ENCODE assay signal across 9 cellular contexts in genomic region chr21:37009740-37010341, GRCh38. TPM values are rescaled to one million over a fixed set of nuclear protein-coding genes. Genes with fewer than 3 reads are reported as not detected.
DNase-seq lines count a peak whose midpoint lies in the region; ATAC-seq and TF ChIP-seq lines count a peak whose summit lies in the region.
"Had no signal": no experiment of that assay in that cellular context is flagged by ENCODE, and none has a peak within 500 bp of the region (broad histone marks: within the 10 kb centered on the region; RNA-seq: fewer than 3 reads in every experiment).

No MANE protein-coding gene starts in this region.

- DNase-seq in BE2C = peak; percentile 92
- DNase-seq in GM19240 (ENCODE audit: insufficient read length, low spot score) = peak; percentile 62
- DNase-seq in NCI-H524 treated with DMSO at 0.1 percent for 48 hours (lab: John Stamatoyannopoulos, UW) = peak; percentile 79
- peak; percentile 77 for DNase-seq in activated CD4-positive, alpha-beta T cell treated with anti-CD3 and anti-CD28 coated beads, Interleukin-2, amount 50 U/mL, for 1 hour
- peak; percentile 92 for DNase-seq in dermis blood vessel endothelial cell
- DNase-seq in right lobe of liver = peak; percentile 92 to 94 (median 93)
- DNase-seq in stimulated activated CD4-positive, alpha-beta T cell treated with anti-CD3 and anti-CD28 coated beads, TNF-alpha, amount 100 ng/mL, for 1 hour (ENCODE audit: low read depth in 3 of 3, low spot score in 1 of 3) = peak; percentile 38 to 68 (median 46)

- TF ChIP-seq CTCF in BE2C (IDR thresholded peaks at IDR 0.05; ENCODE audit: low read depth, low read length) (peak; percentile 89), right lobe of liver (IDR thresholded peaks at IDR 0.05) (peak; percentile 78 to 91 (median 90))

- no peaks in the 10 kb centered on the region for H3K36me3 ChIP-seq in BE2C
- H3K36me3 ChIP-seq in right lobe of liver = no peaks in the 10 kb centered on the region

- H3K4me3 ChIP-seq in BE2C (ENCODE audit: low read depth, low read length) (peak overlapping the region; percentile 67), right lobe of liver (peak overlapping the region; percentile 34 to 42 (median 39))

- WGBS in right lobe of liver (ENCODE audit: insufficient coverage, low coverage, low lambda C conversion rate, missing lambda C conversion rate) = 13% methylated on average over 16 of the region's 30 CpGs

- no peaks in the 10 kb centered on the region for H3K9me3 ChIP-seq in BE2C
- no peaks in the 10 kb centered on the region for H3K9me3 ChIP-seq in right lobe of liver

- H3K27ac ChIP-seq in right lobe of liver = no peak overlapping the region

- intact Hi-C loops in right lobe of liver (cut with DNase I) = no loop called here

- peak; percentile 28 for TF ChIP-seq POLR2A in right lobe of liver (IDR thresholded peaks at IDR 0.05)

- H3K4me1 ChIP-seq in BE2C = no peaks in the 10 kb centered on the region
- H3K4me1 ChIP-seq in right lobe of liver = peaks cover 0 to 11% (median 0%) of the 10 kb centered on the region in 4 donors

- ATAC-seq in HG03460 (IDR thresholded peaks at IDR 0.05; ENCODE audit: unreplicated experiment) (peak; percentile 97), right lobe of liver (peak; percentile 99 to 100 (median 100))

- H3K27me3 ChIP-seq in BE2C = peaks cover 4% of the 10 kb centered on the region
- no peaks in the 10 kb centered on the region for H3K27me3 ChIP-seq in right lobe of liver

RNA-seq across cellular contexts. Expression of gene RIPPLY3, which starts 3.3 kb away (rescaled TPM):
- polyA plus RNA-seq in BE2C (2012; ENCODE audit: insufficient read depth, insufficient read length, low read depth) = not detected
- total RNA-seq in dermis blood vessel endothelial cell = under 0.01 TPM in 1 of 2 replicates, not detected in the other
- under 1 TPM in 3 of 6 experiments, not detected in 3; 0.12 to 0.18 (median 0.17) TPM for total RNA-seq in right lobe of liver
- total RNA-seq: T-helper 2 cell treated with Interferon-gamma antibody and Interleukin-4, amounts not matched to agents 100 ng/mL and 5 ng/mL, for 36 hours had no signal

RNA-seq across cellular contexts. Expression of gene HLCS, which starts 43.4 kb away (rescaled TPM):
- polyA plus RNA-seq in BE2C (2012; ENCODE audit: insufficient read depth, insufficient read length, low read depth) = 8.8 TPM
- total RNA-seq in dermis blood vessel endothelial cell (14.3 and 19.5 TPM in 2 replicates), right lobe of liver (10 to 100 TPM; 12.6 to 19.1 (median 16.0) TPM)
